Comparison of ENCODE assay signal across 18 cellular contexts in the genomic region with DNA sequence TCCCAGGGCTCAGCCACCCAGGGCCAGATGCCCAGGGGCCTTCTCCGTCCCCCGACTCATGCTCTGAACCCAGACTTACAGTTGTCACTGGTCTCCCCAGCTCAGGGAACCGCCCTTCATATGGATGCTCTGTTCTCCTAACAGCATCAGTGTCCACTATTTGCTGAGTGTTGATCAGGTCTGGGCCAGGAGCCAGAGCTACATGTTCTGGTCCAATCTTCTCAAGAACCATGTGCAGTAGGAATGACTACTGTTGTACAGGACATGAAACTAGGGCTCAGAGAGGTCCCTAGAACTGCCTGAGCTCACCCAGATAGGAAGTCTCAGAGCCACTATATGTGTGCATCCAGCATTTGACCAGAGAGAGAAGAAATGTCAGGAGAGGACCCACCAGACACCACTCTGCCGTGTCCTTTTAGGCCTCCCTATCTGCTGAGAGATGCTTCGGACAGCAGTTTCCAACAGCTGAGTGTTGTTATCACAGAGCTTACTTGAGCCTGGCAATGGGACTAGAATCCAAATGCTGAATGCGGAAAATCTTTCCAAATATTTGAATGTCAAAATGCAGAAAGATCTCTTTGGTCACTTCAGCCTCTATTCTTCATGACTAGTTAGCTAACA.
A peak's percentile ranks its signal among the peaks of the same experiment; 100 is the strongest.
DNase-seq lines count a peak whose midpoint lies in the region; ATAC-seq and TF ChIP-seq lines count a peak whose summit lies in the region.
"Had no signal": no experiment of that assay in that cellular context is flagged by ENCODE, and none has a peak within 500 bp of the region (broad histone marks: within the 10 kb centered on the region; RNA-seq: fewer than 3 reads in every experiment).

No MANE protein-coding gene starts in this region.

- no peak for DNase-seq in MCF 10A (ENCODE audit: unreplicated experiment)
- no peak for DNase-seq in mammary epithelial cell
- DNase-seq in left ventricle myocardium superior: peak; percentile 69
- no peak for DNase-seq in psoas muscle
- no peak for DNase-seq in vagina (ENCODE audit: extremely low spot score in 2 of 2)
- DNase-seq in GM23338 (ENCODE audit: low spot score): no peak
- DNase-seq in NCI-H1048 (lab: John Stamatoyannopoulos, UW): no peak
- DNase-seq in activated naive CD4-positive, alpha-beta T cell (lab: John Stamatoyannopoulos, UW): no peak
- DNase-seq: activated CD4-positive, alpha-beta T cell treated with anti-CD3 and anti-CD28 coated beads for 48 hours; activated naive CD8-positive, alpha-beta T cell treated with anti-CD3 and anti-CD28 coated beads, Interleukin-2, amount 10 ng/mL, durations not matched to agents 7 days and 5 days; DMS53; MV-4-11; NCI-H2081; NCI-H526 had no signal

- H3K27me3 Mint-ChIP-seq in MCF 10A (ENCODE audit: insufficient read depth, unreplicated experiment): no peaks in the 10 kb centered on the region
- peaks cover 3% of the 10 kb centered on the region for H3K27me3 Mint-ChIP-seq in GM23338 (ENCODE audit: insufficient read depth, low read depth, poor library complexity)
- H3K27me3 Mint-ChIP-seq: activated naive CD8-positive, alpha-beta T cell treated with anti-CD3 and anti-CD28 coated beads, Interleukin-2, amount 10 ng/mL, durations not matched to agents 7 days and 5 days; IgD-negative memory B cell had no signal

- intact Hi-C loops in MCF 10A (cut with micrococcal nuclease) (loop anchor here (5.0 kb wide), 2 partner anchors 43 to 72 kb away; no protein-coding TSS in a partner anchor), mammary epithelial cell (cut with micrococcal nuclease) (loop anchor here (1.0 kb wide), 1 partner anchor 26 kb away; no protein-coding TSS in a partner anchor), left ventricle myocardium superior (cut with micrococcal nuclease) (no loop called here), psoas muscle (cut with DNase I) (loop anchor here in 1 of 2 donors (5.0 kb wide), 2 partner anchors 37 to 43 kb away; no protein-coding TSS in a partner anchor), vagina (cut with DNase I) (no loop called here)

- H3K27ac Mint-ChIP-seq in MCF 10A (ENCODE audit: low read depth, unreplicated experiment) (peak overlapping the region; percentile 8), GM23338 (no peak overlapping the region)
- H3K27ac Mint-ChIP-seq: activated naive CD8-positive, alpha-beta T cell treated with anti-CD3 and anti-CD28 coated beads, Interleukin-2, amount 10 ng/mL, durations not matched to agents 7 days and 5 days; IgD-negative memory B cell had no signal

- no peaks in the 10 kb centered on the region for H3K9me2 ChIP-seq in GM23338 (ENCODE audit: insufficient read depth)

- in situ Hi-C loops in mammary epithelial cell (cut with MboI; ENCODE audit: low sequenced_read_pairs in 2 of 2): no loop called here

- H4K20me1 ChIP-seq in mammary epithelial cell (ENCODE audit: insufficient read depth, low read length): no peaks in the 10 kb centered on the region
- H4K20me1 ChIP-seq in GM23338 (replicated peaks; ENCODE audit: insufficient read depth): no peaks in the 10 kb centered on the region; the same call in 1 of the 2 replicates

- H3K27me3 ChIP-seq in mammary epithelial cell (ENCODE audit: insufficient read depth, low read length): no peaks in the 10 kb centered on the region
- no peaks in the 10 kb centered on the region for H3K27me3 ChIP-seq in psoas muscle (ENCODE audit: insufficient read depth in 3 of 3, low read length in 2 of 3)
- H3K27me3 ChIP-seq in vagina: no peaks in the 10 kb centered on the region
- no peaks in the 10 kb centered on the region for H3K27me3 ChIP-seq in GM23338 (ENCODE audit: insufficient read depth)

- dilution Hi-C loops in mammary epithelial cell (cut with HindIII; ENCODE audit: low sequenced_read_pairs): no loop called here

- no peak overlapping the region for H3K4me3 ChIP-seq in mammary epithelial cell (replicated peaks in 1 of 3; ENCODE audit: insufficient read depth in 1 of 3, low read depth in 2 of 3, low read length in 3 of 3)
- no peak overlapping the region for H3K4me3 ChIP-seq in psoas muscle
- H3K4me3 ChIP-seq in vagina: no peak overlapping the region
- H3K4me3 ChIP-seq in GM23338: no peak overlapping the region
- H3K4me3 ChIP-seq: SK-N-MC, skin epidermis had no signal

- whole genome bisulfite sequencing in mammary epithelial cell (ENCODE audit: low coverage, missing lambda C conversion rate): 68% methylated on average over 6 of the region's 6 CpGs
- WGBS in psoas muscle, 3 donors: 44 to 66% (median 54%) methylated on average over 6 of the region's 6 CpGs

- H3K4me1 Mint-ChIP-seq in MCF 10A (ENCODE audit: insufficient read depth, unreplicated experiment) (peaks cover 27% of the 10 kb centered on the region), GM23338 (peaks cover 44% of the 10 kb centered on the region)
- H3K4me1 Mint-ChIP-seq: activated naive CD8-positive, alpha-beta T cell treated with anti-CD3 and anti-CD28 coated beads, Interleukin-2, amount 10 ng/mL, durations not matched to agents 7 days and 5 days had no signal

- no peak overlapping the region for H3K9ac ChIP-seq in mammary epithelial cell (ENCODE audit: insufficient read depth, low read length)

- peaks cover 35% of the 10 kb centered on the region for H3K4me1 ChIP-seq in mammary epithelial cell (ENCODE audit: insufficient read depth, low read length)
- peaks cover 32% of the 10 kb centered on the region for H3K4me1 ChIP-seq in psoas muscle
- H3K4me1 ChIP-seq in vagina: peaks cover 56% of the 10 kb centered on the region
- H3K4me1 ChIP-seq in GM23338 (ENCODE audit: insufficient read depth): peaks cover 27% of the 10 kb centered on the region

- no peak overlapping the region for H3K4me2 ChIP-seq in mammary epithelial cell (ENCODE audit: insufficient read depth, low read depth, low read length)
- H3K4me2 ChIP-seq in GM23338: no peak overlapping the region

- TF ChIP-seq CTCF in MCF 10A (IDR thresholded peaks at IDR 0.05; ENCODE audit: unreplicated experiment): no peak
- TF ChIP-seq CTCF in mammary epithelial cell (conservative IDR thresholded peaks at IDR 0.05 in 1 of 2, IDR thresholded peaks at IDR 0.05 in 1 of 2; ENCODE audit: extremely low read depth in 1 of 2, insufficient read depth in 1 of 2, low read depth in 1 of 2, low read length in 2 of 2): no peak
- TF ChIP-seq CTCF in psoas muscle (IDR thresholded peaks at IDR 0.05): no peak
- no peak for TF ChIP-seq CTCF in vagina (IDR thresholded peaks at IDR 0.05)
- TF ChIP-seq CTCF in GM23338 (conservative IDR thresholded peaks at IDR 0.05; ENCODE audit: low read depth in 2 of 2): no peak

- POLR2A ChIA-PET in MCF 10A (lab: Yijun Ruan, JAX): interaction anchor here (0.7 to 2.3 kb wide), 11 partner anchors 9 to 449 kb away, joined by 3 to 15 read pairs (median 5); no protein-coding TSS in a partner anchor

- CTCF ChIA-PET in MCF 10A (lab: Yijun Ruan, JAX) (interaction anchor here (0.5 to 2.1 kb wide), 12 partner anchors 10 to 815 kb away, joined by 3 to 10 read pairs (median 3); no protein-coding TSS in a partner anchor), mammary epithelial cell (lab: Charles Lee; ENCODE audit: low non-redundant PET) (interaction anchor here (0.6 to 1.2 kb wide), 3 partner anchors 9 to 1686 kb away, joined by 6 to 8 read pairs (median 6); no protein-coding TSS in a partner anchor)

- H3F3A ChIP-seq in GM23338 (replicated peaks; ENCODE audit: low read depth): no peaks in the 10 kb centered on the region

- H3K9me3 Mint-ChIP-seq in MCF 10A (ENCODE audit: unreplicated experiment) (no peaks in the 10 kb centered on the region), GM23338 (no peaks in the 10 kb centered on the region)
- H3K9me3 Mint-ChIP-seq: activated naive CD8-positive, alpha-beta T cell treated with anti-CD3 and anti-CD28 coated beads, Interleukin-2, amount 10 ng/mL, durations not matched to agents 7 days and 5 days; IgD-negative memory B cell had no signal

- peaks cover 20% of the 10 kb centered on the region for H3K36me3 Mint-ChIP-seq in MCF 10A (ENCODE audit: insufficient read depth, unreplicated experiment)
- H3K36me3 Mint-ChIP-seq in GM23338 (ENCODE audit: low read depth): no peaks in the 10 kb centered on the region; the same call in 2 of the 3 replicates
- H3K36me3 Mint-ChIP-seq: activated naive CD8-positive, alpha-beta T cell treated with anti-CD3 and anti-CD28 coated beads, Interleukin-2, amount 10 ng/mL, durations not matched to agents 7 days and 5 days had no signal

- TF ChIP-seq POLR2A in vagina (IDR thresholded peaks at IDR 0.05): no peak

- BruUV-seq in MCF 10A (replicated peaks; lab: Mats Ljungman, UMichigan): no TSS peak
- no TSS peak for BruUV-seq in mammary epithelial cell (replicated peaks; lab: Mats Ljungman, UMichigan)

- H2AFZ ChIP-seq in mammary epithelial cell (ENCODE audit: low read depth, low read length): no peak overlapping the region
- no peak overlapping the region for H2AFZ ChIP-seq in GM23338

- H3K36me3 ChIP-seq in mammary epithelial cell (ENCODE audit: insufficient read depth, low read length) (no peaks in the 10 kb centered on the region), psoas muscle (ENCODE audit: insufficient read depth in 1 of 2, low read depth in 1 of 2) (no peaks in the 10 kb centered on the region), vagina (no peaks in the 10 kb centered on the region), GM23338 (ENCODE audit: insufficient read depth) (no peaks in the 10 kb centered on the region)

- H3K4me3 Mint-ChIP-seq in MCF 10A (ENCODE audit: unreplicated experiment): peak overlapping the region; percentile 35
- no peak overlapping the region for H3K4me3 Mint-ChIP-seq in GM23338
- H3K4me3 Mint-ChIP-seq: activated naive CD8-positive, alpha-beta T cell treated with anti-CD3 and anti-CD28 coated beads, Interleukin-2, amount 10 ng/mL, durations not matched to agents 7 days and 5 days had no signal

- H3K9me3 ChIP-seq in mammary epithelial cell (replicated peaks; ENCODE audit: insufficient read depth, low read length) (no peaks in the 10 kb centered on the region), psoas muscle (no peaks in the 10 kb centered on the region), vagina (no peaks in the 10 kb centered on the region)

- peak; percentile 75 for ATAC-seq in left ventricle myocardium superior
- ATAC-seq in psoas muscle: peak; percentile 41 to 65 (median 53)
- no peak for ATAC-seq in GM23338

- no peaks in the 10 kb centered on the region for H3K79me2 ChIP-seq in mammary epithelial cell (ENCODE audit: insufficient read depth, low read length)
- no peaks in the 10 kb centered on the region for H3K79me2 ChIP-seq in GM23338 (replicated peaks; ENCODE audit: insufficient read depth)

- H3K27ac ChIP-seq in mammary epithelial cell (ENCODE audit: insufficient read depth, low read depth, low read length) (no peak overlapping the region), psoas muscle (peak overlapping the region; percentile 77), vagina (peak overlapping the region; percentile 12), GM23338 (ENCODE audit: low read depth) (no peak overlapping the region)
- H3K27ac ChIP-seq: C4-2B, SK-N-MC had no signal

TF ChIP-seq in GM23338, 12 proteins besides CTCF, POLR2A, EP300 and RAD21 (continues in another document):
- TF ChIP-seq EZH2 (IDR thresholded peaks at IDR 0.05; ENCODE audit: low read depth, unreplicated experiment) (no peak), EZH2phosphoT487 (IDR thresholded peaks at IDR 0.05; ENCODE audit: unreplicated experiment) (no peak), ZNF331 (CRISPR knock-in tag; IDR thresholded peaks at IDR 0.05; ENCODE audit: low read depth) (no peak)

Comparison
In these comparisons a context has a peak if more than half of its experiments do, and no peak if none do; other contexts are left out.
1. H3K27ac ChIP-seq: peak in psoas muscle (single experiment) and vagina (single experiment); none in mammary epithelial cell (single experiment) and GM23338 (single experiment).
2. intact Hi-C loops: an anchor here in MCF 10A (5.0 kb wide) and mammary epithelial cell (1.0 kb wide); none called in left ventricle myocardium superior and vagina.